ENCODE assay signal across 8 cellular contexts in genomic region chr7:33039257-33039904, GRCh38. TPM values are rescaled to one million over a fixed set of nuclear protein-coding genes. Genes with fewer than 3 reads are reported as not detected.
DNase-seq lines count a peak whose midpoint lies in the region; ATAC-seq and TF ChIP-seq lines count a peak whose summit lies in the region.

No MANE protein-coding gene starts in this region.

- intact Hi-C loops in spleen (cut with DNase I; ENCODE audit: low total_unique reads): no loop called here

- H3K27ac ChIP-seq in GM23248 (peak overlapping the region; percentile 40), RWPE2 (ENCODE audit: poor library complexity, severe bottlenecking) (no peak overlapping the region), spleen (peak overlapping the region; percentile 60 to 85 (median 80)), caudate nucleus (ENCODE audit: low read depth, low read length) (no peak overlapping the region)

- H3K36me3 ChIP-seq in GM23248 (ENCODE audit: low read depth) (no peaks in the 10 kb centered on the region), RWPE2 (ENCODE audit: low read depth) (peaks cover 12% of the 10 kb centered on the region), spleen (peaks cover 0 to 15% (median 3%) of the 10 kb centered on the region in 6 donors)

- H3K79me2 ChIP-seq in GM23248 (ENCODE audit: insufficient read depth): peaks cover 93% of the 10 kb centered on the region

- no peaks in the 10 kb centered on the region for H3K9me3 ChIP-seq in GM23248 (ENCODE audit: low read depth)
- peaks cover 2% of the 10 kb centered on the region for H3K9me3 ChIP-seq in RWPE2 (ENCODE audit: severe bottlenecking)
- no peaks in the 10 kb centered on the region for H3K9me3 ChIP-seq in spleen

- H3K27me3 ChIP-seq in GM23248 (replicated peaks; ENCODE audit: insufficient read depth): no peaks in the 10 kb centered on the region
- H3K27me3 ChIP-seq in RWPE2 (ENCODE audit: insufficient read depth, poor library complexity, severe bottlenecking): no peaks in the 10 kb centered on the region
- H3K27me3 ChIP-seq in spleen (replicated peaks in 1 of 7): no peaks in the 10 kb centered on the region

- peak; percentile 19 for DNase-seq in DMS53 treated with DMSO at 0.1 percent for 48 hours (lab: John Stamatoyannopoulos, UW; ENCODE audit: unreplicated experiment)
- DNase-seq in GM23248: peak; percentile 66
- no peak for DNase-seq in RWPE2 (ENCODE audit: low spot score)
- DNase-seq in fibroblast of villous mesenchyme (ENCODE audit: low read depth): peak; percentile 55
- DNase-seq in spleen: no peak
- no peak for DNase-seq in caudate nucleus (lab: John Stamatoyannopoulos, UW)
- DNase-seq in activated gamma-delta T cell (lab: John Stamatoyannopoulos, UW): no peak
- no peak for DNase-seq in amygdala (lab: John Stamatoyannopoulos, UW)

- TF ChIP-seq POLR2A in spleen (IDR thresholded peaks at IDR 0.05): no peak

- H4K20me1 ChIP-seq in GM23248 (ENCODE audit: insufficient read depth): no peaks in the 10 kb centered on the region

- peaks cover 17% of the 10 kb centered on the region for H3F3A ChIP-seq in GM23248 (ENCODE audit: insufficient read depth)

- in situ Hi-C loops in GM23248 (cut with MboI): no loop called here

- H2AFZ ChIP-seq in GM23248: peak overlapping the region; percentile 62

- H3K9ac ChIP-seq in GM23248: peak overlapping the region; percentile 80

- no peak for ATAC-seq in RWPE2 (ENCODE audit: low read depth)

- TF ChIP-seq CTCF in RWPE2 (IDR thresholded peaks at IDR 0.05; ENCODE audit: poor library complexity, severe bottlenecking) (no peak), fibroblast of villous mesenchyme (IDR thresholded peaks at IDR 0.05; ENCODE audit: insufficient read depth, low read depth, low read length) (no peak), spleen (IDR thresholded peaks at IDR 0.05 in 8 of 11, conservative IDR thresholded peaks at IDR 0.05 in 3 of 11) (no peak)

- no peaks in the 10 kb centered on the region for H3K9me2 ChIP-seq in GM23248 (ENCODE audit: insufficient read depth)

- peak overlapping the region; percentile 100 for H3K4me2 ChIP-seq in GM23248 (ENCODE audit: unreplicated experiment)

- 13 to 15% methylated on average over 5 of the region's 5 CpGs for WGBS in GM23248 (ENCODE audit: low coverage in 1 of 2, low lambda C conversion rate in 2 of 2, missing lambda C conversion rate in 2 of 2), 2 experiments
- 4 to 16% (median 14%) methylated on average over 5 of the region's 5 CpGs for WGBS in spleen, 5 donors

- H3K4me1 ChIP-seq in GM23248 (ENCODE audit: insufficient read depth) (peaks cover 49% of the 10 kb centered on the region), RWPE2 (ENCODE audit: insufficient read depth, poor library complexity, severe bottlenecking) (peaks cover 19% of the 10 kb centered on the region), spleen (peaks cover 30 to 86% (median 56%) of the 10 kb centered on the region in 6 donors)

- H3K4me3 ChIP-seq in GM23248 (peak overlapping the region; percentile 81), RWPE2 (ENCODE audit: severe bottlenecking) (peak overlapping the region; percentile 28), fibroblast of villous mesenchyme (ENCODE audit: low read depth, low read length) (peak overlapping the region; percentile 64), spleen (peak overlapping the region; percentile 33 to 70 (median 37))

RNA-seq across cellular contexts. Expression of gene NT5C3A, which starts 23.2 kb away (rescaled TPM):
- total RNA-seq in GM23248 (2014; rRNA removed; shearing (Covaris generic)): 22.5 and 34.9 TPM in 2 replicates
- polyA plus RNA-seq in GM23248 (2016; fragmentation: Nextera tagmentation; extraction: Ambion mirVana) (40.2 and 40.4 TPM in 2 replicates), spleen (10 to 100 TPM; 30.5 to 53.1 (median 39.8) TPM)
- total RNA-seq in fibroblast of villous mesenchyme (18.4 and 23.3 TPM in 2 replicates), spleen (10 to 100 TPM; 36.0 to 81.8 (median 46.1) TPM)

Comparison
In these comparisons a context has a peak if more than half of its experiments do, and no peak if none do; other contexts are left out.
1. DNase-seq: peak in DMS53 treated with DMSO at 0.1 percent for 48 hours (single experiment), GM23248 (single experiment) and fibroblast of villous mesenchyme (single experiment); none in RWPE2 (single experiment), spleen (single experiment), caudate nucleus (0 of 61), activated gamma-delta T cell (single experiment) and amygdala (0 of 56).
2. H3K27ac ChIP-seq: peak in GM23248 (single experiment) and spleen (8 of 8); none in RWPE2 (single experiment) and caudate nucleus (single experiment).
3. H3K4me3 ChIP-seq: peak in every context shown above with its lines; median percentile 81 in GM23248; 64 in fibroblast of villous mesenchyme; 37 in spleen; 28 in RWPE2.